ENCODE assay signal across 26 cellular contexts in the genomic region with DNA sequence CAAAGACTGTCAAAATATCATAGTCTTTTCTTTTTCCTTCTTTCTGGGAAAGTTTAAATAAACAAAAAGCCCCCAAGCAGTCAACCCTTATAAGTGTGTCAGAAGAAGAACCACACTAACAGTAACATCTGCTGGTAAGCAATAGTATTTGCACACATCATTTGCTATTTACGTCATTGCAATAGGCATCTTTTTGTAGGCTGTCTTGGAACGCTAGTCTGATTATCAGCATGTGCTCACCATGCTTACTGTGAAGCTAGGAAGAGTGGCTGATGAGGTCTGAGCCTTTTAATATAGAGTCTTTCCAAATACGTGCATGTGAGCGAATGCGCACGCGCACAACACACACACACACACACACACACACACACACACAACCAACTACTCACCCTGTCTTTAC.
"Had no signal": no experiment of that assay in that cellular context is flagged by ENCODE, and none has a peak within 500 bp of the region (broad histone marks: within the 10 kb centered on the region; RNA-seq: fewer than 3 reads in every experiment).

No MANE protein-coding gene starts in this region.

- H3K27ac ChIP-seq: colonic mucosa, coronary artery, dorsolateral prefrontal cortex, epithelial cell of prostate, esophagus muscularis mucosa, esophagus squamous epithelium, foreskin keratinocyte, gastrocnemius medialis, gastroesophageal sphincter, heart left ventricle, heart right ventricle had no signal

- H3K9me3 ChIP-seq: colonic mucosa, gastrocnemius medialis, gastroesophageal sphincter had no signal

- H3K27ac Mint-ChIP-seq: dendritic cell treated with granulocyte-macrophage colony-stimulating factor and Interleukin-4, amounts not matched to agents 40 ng/mL and 50 ng/mL, for 4 days; effector memory CD8-positive, alpha-beta T cell; endodermal cell had no signal

- H3K27me3 Mint-ChIP-seq: dendritic cell treated with granulocyte-macrophage colony-stimulating factor and Interleukin-4, amounts not matched to agents 40 ng/mL and 50 ng/mL, for 4 days; effector memory CD8-positive, alpha-beta T cell had no signal

- H3K4me3 ChIP-seq: colonic mucosa, coronary artery, dorsolateral prefrontal cortex, esophagus muscularis mucosa, esophagus squamous epithelium, gastrocnemius medialis, gastroesophageal sphincter, heart left ventricle, heart right ventricle had no signal

- H3K36me3 ChIP-seq: colonic mucosa, esophagus muscularis mucosa, esophagus squamous epithelium, gastrocnemius medialis, gastroesophageal sphincter, heart left ventricle, heart right ventricle had no signal

- DNase-seq: cerebellar nuclear complex; colonic mucosa; cortex of kidney; dermis blood vessel endothelial cell; dorsolateral prefrontal cortex; effector CD4-positive, alpha-beta T cell; effector CD8-positive, alpha-beta T cell; effector memory CD4-positive, alpha-beta T cell; effector memory CD8-positive, alpha-beta T cell; endodermal cell; erythroblast; esophagus squamous epithelium; foreskin fibroblast; foreskin keratinocyte; foreskin melanocyte; gastrocnemius medialis; glutamatergic neuron; head of caudate nucleus; heart left ventricle; heart right ventricle had no signal

- ATAC-seq: effector memory CD8-positive, alpha-beta T cell; esophagus mucosa; foreskin keratinocyte; gastrocnemius medialis; gastroesophageal sphincter; heart left ventricle; heart right ventricle had no signal

- H3K9me3 Mint-ChIP-seq: endodermal cell had no signal

- H3K4me1 ChIP-seq: colonic mucosa, esophagus muscularis mucosa, esophagus squamous epithelium, foreskin keratinocyte, gastrocnemius medialis, gastroesophageal sphincter, heart left ventricle, heart right ventricle had no signal

- H3K4me3 Mint-ChIP-seq: dendritic cell treated with granulocyte-macrophage colony-stimulating factor and Interleukin-4, amounts not matched to agents 40 ng/mL and 50 ng/mL, for 4 days; effector memory CD8-positive, alpha-beta T cell; endodermal cell had no signal

- H3K27me3 ChIP-seq: colonic mucosa, dorsolateral prefrontal cortex, esophagus muscularis mucosa, esophagus squamous epithelium, foreskin keratinocyte, gastrocnemius medialis, gastroesophageal sphincter, heart left ventricle, heart right ventricle had no signal
